ENCODE assay signal across 25 cellular contexts in genomic region chr3:172057059-172057458, GRCh38. TPM values are rescaled to one million over a fixed set of nuclear protein-coding genes. Genes with fewer than 3 reads are reported as not detected.
DNase-seq lines count a peak whose midpoint lies in the region; ATAC-seq and TF ChIP-seq lines count a peak whose summit lies in the region.
"Had no signal": no experiment of that assay in that cellular context is flagged by ENCODE, and none has a peak within 500 bp of the region (broad histone marks: within the 10 kb centered on the region; RNA-seq: fewer than 3 reads in every experiment).

No MANE protein-coding gene starts in this region.

- H3K4me1 Mint-ChIP-seq in T-helper 17 cell (peaks cover 33% of the 10 kb centered on the region), natural killer cell (peaks cover 81 to 83% of the 10 kb centered on the region in 2 donors)

- H3K4me3 ChIP-seq in left ventricle myocardium inferior (no peak overlapping the region), right cardiac atrium (ENCODE audit: low read length) (no peak overlapping the region), prostate gland (no peak overlapping the region)
- H3K4me3 ChIP-seq: mucosa of descending colon, ovary had no signal

- peaks cover 4% of the 10 kb centered on the region for H3K36me3 Mint-ChIP-seq in T-helper 17 cell (ENCODE audit: low read depth)
- no peaks in the 10 kb centered on the region for H3K36me3 Mint-ChIP-seq in natural killer cell

- H3K27ac Mint-ChIP-seq in T-helper 17 cell (peak overlapping the region; percentile 84), natural killer cell (peak overlapping the region; percentile 90 to 98)

- intact Hi-C loops in left ventricle myocardium inferior (cut with micrococcal nuclease), result no loop called here
- intact Hi-C loops in right cardiac atrium (cut with DNase I), result no loop called here
- intact Hi-C loops in natural killer cell (cut with micrococcal nuclease), result no loop called here
- intact Hi-C loops in posterior vena cava (cut with DNase I), result no loop called here
- intact Hi-C loops in prostate gland (cut with DNase I), result no loop called here

- H3K4me3 Mint-ChIP-seq in T-helper 17 cell, result no peak overlapping the region
- peak overlapping the region; percentile 84 for H3K4me3 Mint-ChIP-seq in natural killer cell
- H3K4me3 Mint-ChIP-seq: central memory CD8-positive, alpha-beta T cell had no signal

- H3K36me3 ChIP-seq in left ventricle myocardium inferior (peaks cover 11% of the 10 kb centered on the region), prostate gland (no peaks in the 10 kb centered on the region)
- H3K36me3 ChIP-seq: ovary had no signal

- ATAC-seq in right cardiac atrium (no peak), T-helper 17 cell (no peak), natural killer cell (no peak)

- no peak for TF ChIP-seq POLR2A in prostate gland (IDR thresholded peaks at IDR 0.05)

- DNase-seq in left ventricle myocardium inferior, result no peak
- no peak for DNase-seq in right cardiac atrium
- no peak for DNase-seq in T-helper 17 cell
- no peak for DNase-seq in natural killer cell
- no peak for DNase-seq in NCI-H146 treated with DMSO at 0.1 percent for 48 hours (lab: John Stamatoyannopoulos, UW; ENCODE audit: unreplicated experiment)
- no peak for DNase-seq in posterior vena cava (ENCODE audit: low spot score)
- DNase-seq in GOT3 (lab: John Stamatoyannopoulos, UW), result no peak
- no peak for DNase-seq in prostate gland (ENCODE audit: low spot score)
- DNase-seq: ACHN; activated CD4-positive, alpha-beta T cell treated with anti-CD3 and anti-CD28 coated beads, Interleukin-2, amount 50 U/mL, for 1 hour; activated CD8-positive, alpha-beta memory T cell treated with anti-CD3 and anti-CD28 coated beads, Interleukin-2, amount 50 U/mL, for 4 hours; activated effector memory CD4-positive, alpha-beta T cell treated with anti-CD3 and anti-CD28 coated beads, Interleukin-2, amount 50 U/mL, for 16 hours; amygdala; effector CD8-positive, alpha-beta T cell; Karpas-422; mucosa of descending colon; NCI-H1092 treated with DMSO at 0.1 percent for 48 hours; NCI-H2107; NCI-H524 treated with DMSO at 0.1 percent for 48 hours; ovary; SHP77; stimulated activated CD4-positive, alpha-beta T cell treated with anti-CD3 and anti-CD28 coated beads, Interleukin-4, amount 100 ng/mL, for 1 hour; T-helper 1 cell had no signal

- WGBS in right cardiac atrium, result 59% methylated on average over 3 of the region's 3 CpGs
- WGBS in prostate gland, result 32% methylated on average over 3 of the region's 3 CpGs

- H3K27me3 Mint-ChIP-seq in T-helper 17 cell (no peaks in the 10 kb centered on the region), natural killer cell (ENCODE audit: low read depth in 2 of 2) (no peaks in the 10 kb centered on the region)
- H3K27me3 Mint-ChIP-seq: central memory CD8-positive, alpha-beta T cell had no signal

- no peak for TF ChIP-seq CTCF in left ventricle myocardium inferior (IDR thresholded peaks at IDR 0.05; ENCODE audit: borderline replicate concordance)
- TF ChIP-seq CTCF in natural killer cell (IDR thresholded peaks at IDR 0.05), result no peak
- no peak for TF ChIP-seq CTCF in prostate gland (IDR thresholded peaks at IDR 0.05)

- H3K4me1 ChIP-seq in left ventricle myocardium inferior, result peaks cover 99% of the 10 kb centered on the region
- peaks cover 4% of the 10 kb centered on the region for H3K4me1 ChIP-seq in right cardiac atrium (ENCODE audit: control insufficient read depth, insufficient read depth, low read length)
- no peaks in the 10 kb centered on the region for H3K4me1 ChIP-seq in prostate gland (replicated peaks)

- H3K27me3 ChIP-seq in left ventricle myocardium inferior (ENCODE audit: low read depth), result no peaks in the 10 kb centered on the region
- no peaks in the 10 kb centered on the region for H3K27me3 ChIP-seq in right cardiac atrium (ENCODE audit: control insufficient read depth, insufficient read depth)
- no peaks in the 10 kb centered on the region for H3K27me3 ChIP-seq in prostate gland (replicated peaks; ENCODE audit: insufficient read depth)
- H3K27me3 ChIP-seq: ovary had no signal

- peak overlapping the region; percentile 19 for H3K27ac ChIP-seq in left ventricle myocardium inferior (replicated peaks)
- no peak overlapping the region for H3K27ac ChIP-seq in right cardiac atrium (ENCODE audit: low read length)
- no peak overlapping the region for H3K27ac ChIP-seq in prostate gland
- H3K27ac ChIP-seq: C4-2B, ovary had no signal

- H3K9me3 ChIP-seq in left ventricle myocardium inferior (replicated peaks), result no peaks in the 10 kb centered on the region
- no peaks in the 10 kb centered on the region for H3K9me3 ChIP-seq in right cardiac atrium (ENCODE audit: control insufficient read depth, low read length)
- no peaks in the 10 kb centered on the region for H3K9me3 ChIP-seq in T-helper 17 cell (ENCODE audit: control insufficient read depth, low read length, poor library complexity, severe bottlenecking)
- no peaks in the 10 kb centered on the region for H3K9me3 ChIP-seq in prostate gland
- H3K9me3 ChIP-seq: mucosa of descending colon, ovary had no signal

- no peaks in the 10 kb centered on the region for H3K9me3 Mint-ChIP-seq in natural killer cell
- H3K9me3 Mint-ChIP-seq: central memory CD8-positive, alpha-beta T cell had no signal

RNA-seq across cellular contexts. Expression of gene FNDC3B, which starts 17.7 kb away (rescaled TPM):
- 75.7 TPM for total RNA-seq in left ventricle myocardium inferior
- 100 to 1,000 TPM in 1 of 4 donors, 10 to 100 TPM in 3; 82.9 to 117 (median 84.9) TPM for total RNA-seq in right cardiac atrium
- polyA plus RNA-seq in right cardiac atrium, result 15.8 TPM
- total RNA-seq in T-helper 17 cell, result 10 to 100 TPM; 27.0 to 41.6 TPM
- total RNA-seq in natural killer cell, result 100 to 1,000 TPM; 154 to 214 (median 206) TPM
- total RNA-seq in posterior vena cava, result 100 to 1,000 TPM; 142 to 167 TPM
- 10 to 100 TPM; 35.9 to 62.4 TPM for total RNA-seq in prostate gland
